ENCODE assay signal across 8 cellular contexts in genomic region chr20:16518068-16518783, GRCh38. TPM values are rescaled to one million over a fixed set of nuclear protein-coding genes. Genes with fewer than 3 reads are reported as not detected.
DNase-seq lines count a peak whose midpoint lies in the region; FAIRE-seq and TF ChIP-seq lines count a peak whose summit lies in the region.

No MANE protein-coding gene starts in this region.

- H2AFZ ChIP-seq in OCI-LY3 (ENCODE audit: low read depth, low read length) (no peak overlapping the region), H1 (ENCODE audit: low read length) (no peak overlapping the region)

- H3K14ac ChIP-seq in H1 (ENCODE audit: insufficient read length): no peak overlapping the region

- H3K79me2 ChIP-seq in OCI-LY3 (ENCODE audit: low read length) (no peaks in the 10 kb centered on the region), H1 (ENCODE audit: control insufficient read depth in 1 of 2, insufficient read depth in 2 of 2, low read length in 2 of 2) (no peaks in the 10 kb centered on the region), mesendoderm (ENCODE audit: control insufficient read depth, insufficient read depth, low read length) (no peaks in the 10 kb centered on the region)

- TF ChIP-seq POLR2A in H1 (IDR thresholded peaks at IDR 0.05; ENCODE audit: control extremely low read depth in 1 of 2, low read depth in 2 of 2, low read length in 2 of 2): no peak

- H3K18ac ChIP-seq in H1 (ENCODE audit: extremely low read depth, low read length) (no peak overlapping the region), mesendoderm (ENCODE audit: low read length) (no peak overlapping the region)

- no peak overlapping the region for H2AK5ac ChIP-seq in H1 (ENCODE audit: low read depth, low read length)
- no peak overlapping the region for H2AK5ac ChIP-seq in mesendoderm (ENCODE audit: low read length)

- H3K56ac ChIP-seq in H1 (replicated peaks; ENCODE audit: insufficient read length, low read depth, low read length) (no peak overlapping the region), mesendoderm (ENCODE audit: low read length) (no peak overlapping the region)

- no peaks in the 10 kb centered on the region for H4K20me1 ChIP-seq in OCI-LY3 (ENCODE audit: insufficient read depth, low read length)
- H4K20me1 ChIP-seq in H1 (replicated peaks in 1 of 2; ENCODE audit: control insufficient read depth in 1 of 2, insufficient read depth in 2 of 2, low read length in 2 of 2): no peaks in the 10 kb centered on the region

- peak; percentile 95 for FAIRE-seq in H1 (lab: Jason Lieb, UNC)

- H3K9ac ChIP-seq in OCI-LY3 (ENCODE audit: low read length) (no peak overlapping the region), H1 (replicated peaks in 1 of 4; ENCODE audit: extremely low read depth in 1 of 4, low read depth in 3 of 4, low read length in 3 of 4) (no peak overlapping the region), mesendoderm (ENCODE audit: low read length) (no peak overlapping the region)

- H2BK120ac ChIP-seq in H1 (replicated peaks; ENCODE audit: low read depth, low read length) (no peak overlapping the region), mesendoderm (ENCODE audit: low read depth, low read length) (no peak overlapping the region)

- H4K5ac ChIP-seq in H1 (ENCODE audit: insufficient read length, low read depth, low read length) (no peak overlapping the region), mesendoderm (ENCODE audit: low read length) (no peak overlapping the region)

- H2BK5ac ChIP-seq in H1 (ENCODE audit: low read depth, low read length) (no peak overlapping the region), mesendoderm (ENCODE audit: low read length) (no peak overlapping the region)

- H3K36me3 ChIP-seq in OCI-LY3 (replicated peaks; ENCODE audit: low read depth, low read length): no peaks in the 10 kb centered on the region
- no peaks in the 10 kb centered on the region for H3K36me3 ChIP-seq in H1 (ENCODE audit: control insufficient read depth in 2 of 4, insufficient read depth in 4 of 4, low read length in 3 of 4)
- H3K36me3 ChIP-seq in mesendoderm (ENCODE audit: control insufficient read depth, insufficient read depth, low read length): no peaks in the 10 kb centered on the region

- H3K9me3 ChIP-seq in OCI-LY3 (ENCODE audit: insufficient read depth, low read length) (no peaks in the 10 kb centered on the region), H1 (ENCODE audit: insufficient read depth in 2 of 2, low read depth in 1 of 2, low read length in 1 of 2) (no peaks in the 10 kb centered on the region)

- no peak for TF ChIP-seq EP300 in H1 (IDR thresholded peaks at IDR 0.05; ENCODE audit: borderline replicate concordance in 1 of 2, low read depth in 2 of 2, low read length in 2 of 2)

- no peak overlapping the region for H2BK20ac ChIP-seq in H1 (ENCODE audit: low read length)

- H2BK12ac ChIP-seq in H1 (ENCODE audit: low read depth, low read length): no peak overlapping the region

- H2BK15ac ChIP-seq in H1 (ENCODE audit: low read length) (no peak overlapping the region), mesendoderm (replicated peaks; ENCODE audit: low read depth) (no peak overlapping the region)

- H3K79me1 ChIP-seq in H1 (ENCODE audit: low read depth, low read length) (no peaks in the 10 kb centered on the region), mesendoderm (ENCODE audit: low read length) (no peaks in the 10 kb centered on the region)

- H3K23ac ChIP-seq in H1 (ENCODE audit: insufficient read length) (no peak overlapping the region), mesendoderm (ENCODE audit: low read length) (no peak overlapping the region)

- POLR2A ChIA-PET in H1 (lab: Charles Lee; ENCODE audit: partially characterized antibody): interaction anchor here (0.6 kb wide), 1 partner anchor 486 kb away, joined by 3 read pairs; no protein-coding TSS in a partner anchor

- no peak overlapping the region for H3K27ac ChIP-seq in OCI-LY3 (ENCODE audit: low read length)
- H3K27ac ChIP-seq in H1 (ENCODE audit: low read depth, low read length): no peak overlapping the region
- no peak overlapping the region for H3K27ac ChIP-seq in mesendoderm (ENCODE audit: low read depth, low read length)

- H4K8ac ChIP-seq in H1 (ENCODE audit: extremely low read depth, insufficient read depth, low read length): no peak overlapping the region; the same call in 1 of the 2 replicates
- no peak overlapping the region for H4K8ac ChIP-seq in mesendoderm (ENCODE audit: low read depth, low read length)

- CTCF ChIA-PET in H1 (lab: Charles Lee; ENCODE audit: partially characterized antibody): interaction anchor here (0.7 to 2.5 kb wide), 10 partner anchors 8 to 1587 kb away, joined by 3 to 8 read pairs (median 4); no protein-coding TSS in a partner anchor

- H3K4me3 ChIP-seq in OCI-LY3 (ENCODE audit: low read length) (no peak overlapping the region), H1 (ENCODE audit: extremely low read depth in 1 of 4, insufficient read depth in 2 of 4, low read depth in 3 of 4, low read length in 4 of 4) (no peak overlapping the region), mesendoderm (ENCODE audit: low read length) (no peak overlapping the region)

- 71% methylated on average over 12 of the region's 12 CpGs; no CpG with 5 or more reads in 1 of the 2 experiments for WGBS in H1 (ENCODE audit: extremely low coverage in 1 of 2, insufficient coverage in 1 of 2, insufficient read length in 1 of 2, insufficient replicate concordance in 2 of 2, low coverage in 1 of 2, low lambda C conversion rate in 2 of 2, missing lambda C conversion rate in 1 of 2), 2 experiments
- WGBS in mesendoderm (ENCODE audit: extremely low coverage, insufficient coverage, low lambda C conversion rate): no CpG with 5 or more reads among the region's 12 CpGs

- TF ChIP-seq RAD21 in H1 (IDR thresholded peaks at IDR 0.05 in 1 of 2, conservative IDR thresholded peaks at IDR 0.05 in 1 of 2; ENCODE audit: low read depth in 2 of 2, low read length in 2 of 2): peak; percentile 70 to 80

- H4K91ac ChIP-seq in H1 (replicated peaks; ENCODE audit: insufficient read length, low read length): no peak overlapping the region

- no peaks in the 10 kb centered on the region; the same call in 1 of the 2 replicates for H3K23me2 ChIP-seq in H1 (ENCODE audit: low read depth, low read length)

- H3K27me3 ChIP-seq in OCI-LY3 (ENCODE audit: low read depth, low read length) (no peaks in the 10 kb centered on the region), H1 (replicated peaks in 1 of 4; ENCODE audit: control insufficient read depth in 3 of 4, extremely low read depth in 1 of 4, insufficient read depth in 3 of 4, low read length in 3 of 4) (no peaks in the 10 kb centered on the region), mesendoderm (ENCODE audit: insufficient read depth, low read length, poor library complexity) (no peaks in the 10 kb centered on the region)

- H3K4ac ChIP-seq in H1 (replicated peaks; ENCODE audit: insufficient read length, low read depth, low read length) (no peak overlapping the region), mesendoderm (ENCODE audit: low read depth, low read length) (no peak overlapping the region)

- TF ChIP-seq CTCF in OCI-LY3 (IDR thresholded peaks at IDR 0.05; ENCODE audit: low read depth, low read length) (peak; percentile 93), H1 (IDR thresholded peaks at IDR 0.05; ENCODE audit: control extremely low read depth in 1 of 3, insufficient read depth in 1 of 3, low read depth in 1 of 3, low read length in 3 of 3) (peak; percentile 46 to 77 (median 73))

- H3K4me2 ChIP-seq in OCI-LY3 (ENCODE audit: low read length): no peak overlapping the region
- no peak overlapping the region for H3K4me2 ChIP-seq in H1 (ENCODE audit: insufficient read depth in 1 of 2, low read depth in 2 of 2, low read length in 2 of 2)
- H3K4me2 ChIP-seq in mesendoderm (ENCODE audit: low read length): no peak overlapping the region

- peak; percentile 6 for DNase-seq in activated naive CD4-positive, alpha-beta T cell treated with Interleukin-2 at 50 U/mL for 16 hours
- DNase-seq in activated naive CD4-positive, alpha-beta T cell treated with anti-CD3 and anti-CD28 coated beads, Interleukin-2, amount 50 U/mL, for 16 hours: no peak
- DNase-seq in HuH-7.5 (ENCODE audit: low spot score): peak; percentile 52
- no peak for DNase-seq in H1 (ENCODE audit: low read depth in 1 of 2, low spot score in 2 of 2)
- peak; percentile 73 for DNase-seq in mesendoderm
- DNase-seq in ecto neural progenitor cell (ENCODE audit: low spot score): no peak
- DNase-seq in activated gamma-delta T cell (lab: John Stamatoyannopoulos, UW): no peak

- H3K4me1 ChIP-seq in OCI-LY3 (ENCODE audit: low read length): peaks cover 10% of the 10 kb centered on the region
- peaks cover 0 to 4% (median 2%) of the 10 kb centered on the region in 4 experiments; a peak in 4 of 7 replicates for H3K4me1 ChIP-seq in H1 (replicated peaks in 1 of 4; ENCODE audit: control insufficient read depth in 3 of 4, insufficient read depth in 4 of 4, low read length in 3 of 4)
- no peaks in the 10 kb centered on the region for H3K4me1 ChIP-seq in mesendoderm (ENCODE audit: control insufficient read depth, low read depth, low read length)

TF ChIP-seq in H1, 55 proteins besides CTCF, POLR2A, EP300 and RAD21 (continues in another document):
- TF ChIP-seq EZH2 (IDR thresholded peaks at IDR 0.05; ENCODE audit: low read depth, low read length, severe bottlenecking): no peak
- no peak for TF ChIP-seq SP1 (IDR thresholded peaks at IDR 0.05; ENCODE audit: low read depth, low read length)
- no peak for TF ChIP-seq MAX (IDR thresholded peaks at IDR 0.05)
- TF ChIP-seq KDM4A (IDR thresholded peaks at IDR 0.05; ENCODE audit: low read depth, low read length, severe bottlenecking): no peak
- no peak for TF ChIP-seq USF2 (IDR thresholded peaks at IDR 0.05; ENCODE audit: low read length)

RNA-seq across cellular contexts. Expression of gene KIF16B, which starts 55.0 kb away (rescaled TPM):
- total RNA-seq in H1 (2021; fragmentation: NEBNext Ultra II Directional; extraction: Animal tissue kit (Norgen Biotek cat#: 25700)): 9.2 TPM in 2 replicates
- polyA plus RNA-seq in H1 (2011; rRNA removed): 2.6 and 3.0 TPM in 2 replicates
- polyA plus RNA-seq in H1 (2011; cell fraction: cytosol; rRNA removed): 4.2 TPM
- polyA plus RNA-seq in H1 (2011; cell fraction: nucleus; rRNA removed): 5.1 TPM
- polyA plus RNA-seq in H1 (2012, experiment 1 of 2): 5.1 to 6.0 TPM (median 5.6 TPM) in 4 replicates
- 0.24 TPM for polyA plus RNA-seq in H1 (2012, experiment 2 of 2)
- 4.7 TPM for polyA plus RNA-seq in H1 (2013, experiment 1 of 2)
- polyA plus RNA-seq in H1 (2013, experiment 2 of 2): 4.2 TPM
- polyA minus RNA-seq in H1 (2011; rRNA and poly(A)+ RNA removed): 7.3 and 9.8 TPM in 2 replicates
- 4.0 TPM for polyA minus RNA-seq in H1 (2011; cell fraction: cytosol; rRNA and poly(A)+ RNA removed)
- polyA minus RNA-seq in H1 (2011; cell fraction: nucleus; rRNA and poly(A)+ RNA removed): 17.2 TPM
- 5.0 TPM for polyA plus RNA-seq in mesendoderm (2013, experiment 1 of 2)
- polyA plus RNA-seq in mesendoderm (2013, experiment 2 of 2): 5.5 TPM

Comparison
In these comparisons a context has a peak if more than half of its experiments do, and no peak if none do; other contexts are left out.
1. DNase-seq: peak in activated naive CD4-positive, alpha-beta T cell treated with Interleukin-2 at 50 U/mL for 16 hours (single experiment), HuH-7.5 (single experiment) and mesendoderm (single experiment); none in activated naive CD4-positive, alpha-beta T cell treated with anti-CD3 and anti-CD28 coated beads, Interleukin-2, amount 50 U/mL, for 16 hours (single experiment), H1 (0 of 2), ecto neural progenitor cell (single experiment) and activated gamma-delta T cell (single experiment).